ENCODE assay signal across 17 cellular contexts in genomic region chr12:120861074-120861795, GRCh38.
"Had no signal": no experiment of that assay in that cellular context is flagged by ENCODE, and none has a peak within 500 bp of the region (broad histone marks: within the 10 kb centered on the region; RNA-seq: fewer than 3 reads in every experiment).

No MANE protein-coding gene starts in this region.

- ATAC-seq: activated CD4-positive, CD25-positive, alpha-beta regulatory T cell treated with anti-CD3 and anti-CD28 coated beads, Interleukin-2, amount 50 U/mL, for 24 hours; esophagus mucosa; left lobe of liver; mucosa of descending colon; natural killer cell; right cardiac atrium; upper lobe of right lung had no signal

- H3K27me3 ChIP-seq: adrenal gland, cardiac muscle cell, hepatocyte, testis, upper lobe of right lung had no signal

- H2AFZ ChIP-seq: hepatocyte had no signal

- H3K27ac ChIP-seq: adrenal gland, cardiac muscle cell, hepatocyte, testis, upper lobe of right lung had no signal

- H3K36me3 Mint-ChIP-seq: natural killer cell had no signal

- H3K4me3 ChIP-seq: adrenal gland, cardiac muscle cell, hepatocyte, mucosa of descending colon, testis, upper lobe of right lung had no signal

- H3K4me2 ChIP-seq: hepatocyte had no signal

- H3K27ac Mint-ChIP-seq: natural killer cell; progenitor cell of endocrine pancreas; stimulated activated naive CD8-positive, alpha-beta T cell treated with anti-CD3 and anti-CD28 coated beads, Interleukin-15, Interleukin-2, amounts not matched to agents 100 ng/mL and 50 ng/mL, for 24 hours had no signal

- DNase-seq: activated CD4-positive, alpha-beta T cell treated with anti-CD3 and anti-CD28 coated beads, Interleukin-2, amount 50 U/mL, for 4 hours; activated naive CD4-positive, alpha-beta T cell treated with Interleukin-2 at 50 U/mL for 16 hours; activated T-cell treated with anti-CD3 and anti-CD28 coated beads for 4 hours; adrenal gland; mucosa of descending colon; natural killer cell; right cardiac atrium; small intestine; testis; upper lobe of right lung had no signal

- H3K9me3 Mint-ChIP-seq: stimulated activated naive CD8-positive, alpha-beta T cell treated with anti-CD3 and anti-CD28 coated beads, Interleukin-15, Interleukin-2, amounts not matched to agents 100 ng/mL and 50 ng/mL, for 24 hours had no signal

- H3K36me3 ChIP-seq: adrenal gland, cardiac muscle cell, upper lobe of right lung had no signal

- H3K27me3 Mint-ChIP-seq: progenitor cell of endocrine pancreas; stimulated activated naive CD8-positive, alpha-beta T cell treated with anti-CD3 and anti-CD28 coated beads, Interleukin-15, Interleukin-2, amounts not matched to agents 100 ng/mL and 50 ng/mL, for 24 hours had no signal

- H3K9me3 ChIP-seq: adrenal gland, mucosa of descending colon, testis had no signal

- H3K4me3 Mint-ChIP-seq: natural killer cell; stimulated activated naive CD8-positive, alpha-beta T cell treated with anti-CD3 and anti-CD28 coated beads, Interleukin-15, Interleukin-2, amounts not matched to agents 100 ng/mL and 50 ng/mL, for 24 hours had no signal
